ENCODE assay signal across 1 cellular context in the genomic region with DNA sequence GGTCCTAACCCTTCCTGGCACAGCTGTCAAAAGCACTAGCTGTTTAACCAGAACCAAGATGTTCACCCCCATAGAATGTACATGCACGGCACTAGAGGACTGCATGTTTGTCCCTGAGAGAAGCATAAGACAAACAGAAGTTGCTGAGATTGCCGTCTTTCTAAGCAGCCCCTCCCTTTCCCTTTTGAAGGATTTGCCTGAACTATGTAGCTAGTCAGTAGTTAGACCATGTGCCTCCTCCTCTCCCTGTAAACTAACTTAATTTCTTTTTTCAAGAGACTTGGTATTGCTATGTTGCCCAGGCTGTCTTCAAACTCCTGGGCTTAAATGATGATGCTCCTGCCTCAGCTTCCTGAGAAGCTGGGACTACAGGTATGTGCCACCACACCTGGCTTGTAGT.
TF ChIP-seq lines count a peak whose summit lies in the region.

No MANE protein-coding gene starts in this region.

TF ChIP-seq in GM23338, 12 proteins besides CTCF, POLR2A, EP300 and RAD21 (continued from another document):
- TF ChIP-seq, protein P1, sequence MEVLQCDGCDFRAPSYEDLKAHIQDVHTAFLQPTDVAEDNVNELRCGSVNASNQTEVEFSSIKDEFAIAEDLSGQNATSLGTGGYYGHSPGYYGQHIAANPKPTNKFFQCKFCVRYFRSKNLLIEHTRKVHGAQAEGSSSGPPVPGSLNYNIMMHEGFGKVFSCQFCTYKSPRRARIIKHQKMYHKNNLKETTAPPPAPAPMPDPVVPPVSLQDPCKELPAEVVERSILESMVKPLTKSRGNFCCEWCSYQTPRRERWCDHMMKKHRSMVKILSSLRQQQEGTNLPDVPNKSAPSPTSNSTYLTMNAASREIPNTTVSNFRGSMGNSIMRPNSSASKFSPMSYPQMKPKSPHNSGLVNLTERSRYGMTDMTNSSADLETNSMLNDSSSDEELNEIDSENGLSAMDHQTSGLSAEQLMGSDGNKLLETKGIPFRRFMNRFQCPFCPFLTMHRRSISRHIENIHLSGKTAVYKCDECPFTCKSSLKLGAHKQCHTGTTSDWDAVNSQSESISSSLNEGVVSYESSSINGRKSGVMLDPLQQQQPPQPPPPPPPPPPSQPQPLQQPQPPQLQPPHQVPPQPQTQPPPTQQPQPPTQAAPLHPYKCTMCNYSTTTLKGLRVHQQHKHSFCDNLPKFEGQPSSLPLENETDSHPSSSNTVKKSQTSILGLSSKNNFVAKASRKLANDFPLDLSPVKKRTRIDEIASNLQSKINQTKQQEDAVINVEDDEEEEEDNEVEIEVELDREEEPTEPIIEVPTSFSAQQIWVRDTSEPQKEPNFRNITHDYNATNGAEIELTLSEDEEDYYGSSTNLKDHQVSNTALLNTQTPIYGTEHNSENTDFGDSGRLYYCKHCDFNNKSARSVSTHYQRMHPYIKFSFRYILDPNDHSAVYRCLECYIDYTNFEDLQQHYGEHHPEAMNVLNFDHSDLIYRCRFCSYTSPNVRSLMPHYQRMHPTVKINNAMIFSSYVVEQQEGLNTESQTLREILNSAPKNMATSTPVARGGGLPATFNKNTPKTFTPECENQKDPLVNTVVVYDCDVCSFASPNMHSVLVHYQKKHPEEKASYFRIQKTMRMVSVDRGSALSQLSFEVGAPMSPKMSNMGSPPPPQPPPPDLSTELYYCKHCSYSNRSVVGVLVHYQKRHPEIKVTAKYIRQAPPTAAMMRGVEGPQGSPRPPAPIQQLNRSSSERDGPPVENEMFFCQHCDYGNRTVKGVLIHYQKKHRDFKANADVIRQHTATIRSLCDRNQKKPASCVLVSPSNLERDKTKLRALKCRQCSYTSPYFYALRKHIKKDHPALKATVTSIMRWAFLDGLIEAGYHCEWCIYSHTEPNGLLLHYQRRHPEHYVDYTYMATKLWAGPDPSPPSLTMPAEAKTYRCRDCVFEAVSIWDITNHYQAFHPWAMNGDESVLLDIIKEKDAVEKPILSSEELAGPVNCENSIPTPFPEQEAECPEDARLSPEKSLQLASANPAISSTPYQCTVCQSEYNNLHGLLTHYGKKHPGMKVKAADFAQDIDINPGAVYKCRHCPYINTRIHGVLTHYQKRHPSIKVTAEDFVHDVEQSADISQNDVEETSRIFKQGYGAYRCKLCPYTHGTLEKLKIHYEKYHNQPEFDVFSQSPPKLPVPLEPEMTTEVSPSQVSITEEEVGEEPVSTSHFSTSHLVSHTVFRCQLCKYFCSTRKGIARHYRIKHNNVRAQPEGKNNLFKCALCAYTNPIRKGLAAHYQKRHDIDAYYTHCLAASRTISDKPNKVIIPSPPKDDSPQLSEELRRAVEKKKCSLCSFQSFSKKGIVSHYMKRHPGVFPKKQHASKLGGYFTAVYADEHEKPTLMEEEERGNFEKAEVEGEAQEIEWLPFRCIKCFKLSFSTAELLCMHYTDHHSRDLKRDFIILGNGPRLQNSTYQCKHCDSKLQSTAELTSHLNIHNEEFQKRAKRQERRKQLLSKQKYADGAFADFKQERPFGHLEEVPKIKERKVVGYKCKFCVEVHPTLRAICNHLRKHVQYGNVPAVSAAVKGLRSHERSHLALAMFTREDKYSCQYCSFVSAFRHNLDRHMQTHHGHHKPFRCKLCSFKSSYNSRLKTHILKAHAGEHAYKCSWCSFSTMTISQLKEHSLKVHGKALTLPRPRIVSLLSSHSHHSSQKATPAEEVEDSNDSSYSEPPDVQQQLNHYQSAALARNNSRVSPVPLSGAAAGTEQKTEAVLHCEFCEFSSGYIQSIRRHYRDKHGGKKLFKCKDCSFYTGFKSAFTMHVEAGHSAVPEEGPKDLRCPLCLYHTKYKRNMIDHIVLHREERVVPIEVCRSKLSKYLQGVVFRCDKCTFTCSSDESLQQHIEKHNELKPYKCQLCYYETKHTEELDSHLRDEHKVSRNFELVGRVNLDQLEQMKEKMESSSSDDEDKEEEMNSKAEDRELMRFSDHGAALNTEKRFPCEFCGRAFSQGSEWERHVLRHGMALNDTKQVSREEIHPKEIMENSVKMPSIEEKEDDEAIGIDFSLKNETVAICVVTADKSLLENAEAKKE (CRISPR knock-in tag; IDR thresholded peaks at IDR 0.05) = no peak
- TF ChIP-seq POLR2AphosphoS5 (IDR thresholded peaks at IDR 0.05; ENCODE audit: low read depth) = no peak
TF ChIP-seq in GM23338: peak in this region for 0.
